ENCODE assay signal across 8 cellular contexts in the genomic region with DNA sequence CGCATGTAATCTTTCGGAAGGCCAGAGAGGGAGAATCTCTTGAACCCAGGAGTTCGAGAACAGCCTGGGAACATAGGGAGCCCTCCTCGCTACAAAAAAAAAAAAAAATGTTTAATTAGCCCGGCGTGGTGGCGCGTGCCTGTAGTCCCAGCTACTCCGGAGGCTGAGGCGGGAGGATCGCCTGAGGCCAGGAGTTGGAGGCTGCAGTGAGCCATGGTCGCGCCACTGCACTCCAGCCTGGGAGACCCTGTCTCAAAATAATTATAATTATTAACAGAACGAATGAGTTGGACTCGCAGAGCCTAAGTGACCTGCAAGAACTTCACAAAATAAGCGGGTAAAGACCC. TPM values are rescaled to one million over a fixed set of nuclear protein-coding genes. Genes with fewer than 3 reads are reported as not detected.
DNase-seq lines count a peak whose midpoint lies in the region; ATAC-seq and TF ChIP-seq lines count a peak whose summit lies in the region.

No MANE protein-coding gene starts in this region.

- no peak for DNase-seq in T-helper 2 cell treated with Interferon-gamma antibody and Interleukin-4, amounts not matched to agents 5 μg/mL and 100 μg/mL, for 36 hours (ENCODE audit: low spot score)
- DNase-seq in T-helper 2 cell (no peak), kidney epithelial cell (ENCODE audit: low read depth) (no peak), testis (no peak), ACHN (no peak), medulla oblongata (ENCODE audit: extremely low spot score) (no peak)

- peak overlapping the region; percentile 91 for H3K4me3 Mint-ChIP-seq in T-helper 2 cell treated with Interferon-gamma antibody and Interleukin-4, amounts not matched to agents 5 μg/mL and 100 μg/mL, for 36 hours
- H3K4me3 Mint-ChIP-seq in activated naive CD8-positive, alpha-beta T cell: peak overlapping the region; percentile 90

- no peaks in the 10 kb centered on the region for H3K36me3 ChIP-seq in kidney epithelial cell (ENCODE audit: control insufficient read depth, insufficient read depth, low read length)
- no peaks in the 10 kb centered on the region for H3K36me3 ChIP-seq in testis (ENCODE audit: low read depth, missing control alignments)

- H3K27ac Mint-ChIP-seq in T-helper 2 cell treated with Interferon-gamma antibody and Interleukin-4, amounts not matched to agents 5 μg/mL and 100 μg/mL, for 36 hours: peak overlapping the region; percentile 73
- peak overlapping the region; percentile 85 for H3K27ac Mint-ChIP-seq in activated naive CD8-positive, alpha-beta T cell

- no peak for TF ChIP-seq POLR2A in testis (IDR thresholded peaks at IDR 0.05)

- H3K9me3 Mint-ChIP-seq in T-helper 2 cell treated with Interferon-gamma antibody and Interleukin-4, amounts not matched to agents 5 μg/mL and 100 μg/mL, for 36 hours: no peaks in the 10 kb centered on the region
- no peaks in the 10 kb centered on the region for H3K9me3 Mint-ChIP-seq in activated naive CD8-positive, alpha-beta T cell (ENCODE audit: low read depth)

- no peaks in the 10 kb centered on the region for H3K27me3 Mint-ChIP-seq in T-helper 2 cell treated with Interferon-gamma antibody and Interleukin-4, amounts not matched to agents 5 μg/mL and 100 μg/mL, for 36 hours (ENCODE audit: low read depth)
- H3K27me3 Mint-ChIP-seq in activated naive CD8-positive, alpha-beta T cell: no peaks in the 10 kb centered on the region

- peaks cover 4% of the 10 kb centered on the region for H3K4me1 Mint-ChIP-seq in T-helper 2 cell treated with Interferon-gamma antibody and Interleukin-4, amounts not matched to agents 5 μg/mL and 100 μg/mL, for 36 hours (ENCODE audit: low read depth)
- peaks cover 8% of the 10 kb centered on the region for H3K4me1 Mint-ChIP-seq in activated naive CD8-positive, alpha-beta T cell (ENCODE audit: low read depth)

- WGBS in testis, 2 donors: 33 to 38% methylated on average over 16 of the region's 16 CpGs

- H3K4me3 ChIP-seq in kidney epithelial cell (ENCODE audit: low read depth, low read length) (peak overlapping the region; percentile 82), testis (peak overlapping the region; percentile 82 to 88)

- H3K27ac ChIP-seq in testis: peak overlapping the region; percentile 88 to 91

- intact Hi-C loops in testis (cut with DNase I; ENCODE audit: low total_unique reads): no loop called here

- no peak for ATAC-seq in GM21717 (IDR thresholded peaks at IDR 0.05; ENCODE audit: unreplicated experiment)

- no peak for TF ChIP-seq CTCF in kidney epithelial cell (IDR thresholded peaks at IDR 0.05; ENCODE audit: insufficient read depth, low read length, poor library complexity, severe bottlenecking)
- TF ChIP-seq CTCF in testis (IDR thresholded peaks at IDR 0.05): no peak

- no peaks in the 10 kb centered on the region for H3K9me3 ChIP-seq in testis

- in situ Hi-C loops in ACHN (cut with HindIII; ENCODE audit: low pct_ligation_motif_present, low pct_unique_long_range_greater_than_20kb, low sequenced_read_pairs): no loop called here

- H3K36me3 Mint-ChIP-seq in T-helper 2 cell treated with Interferon-gamma antibody and Interleukin-4, amounts not matched to agents 5 μg/mL and 100 μg/mL, for 36 hours (ENCODE audit: low read depth): peaks cover 14% of the 10 kb centered on the region
- peaks cover 2% of the 10 kb centered on the region for H3K36me3 Mint-ChIP-seq in activated naive CD8-positive, alpha-beta T cell

- H3K4me1 ChIP-seq in testis: no peaks in the 10 kb centered on the region

- no peaks in the 10 kb centered on the region for H3K27me3 ChIP-seq in kidney epithelial cell (ENCODE audit: control insufficient read depth, insufficient read depth, low read length)
- H3K27me3 ChIP-seq in testis: no peaks in the 10 kb centered on the region

RNA-seq across cellular contexts. Expression of a gene that starts 0.8 kb away (rescaled TPM):
- total RNA-seq in kidney epithelial cell (9.2 and 13.3 TPM in 2 replicates), testis (10 to 100 TPM; 15.7 to 23.2 TPM)
- polyA plus RNA-seq in testis (ENCODE audit: insufficient read depth, low read depth, low replicate concordance): 15.9 TPM

RNA-seq across cellular contexts. Expression of a gene that starts 17.6 kb away (rescaled TPM):
- total RNA-seq in kidney epithelial cell (2.6 and 3.8 TPM in 2 replicates), testis (10 to 100 TPM; 26.3 to 29.1 TPM)
- polyA plus RNA-seq in testis (ENCODE audit: insufficient read depth, low read depth, low replicate concordance): 19.7 TPM

RNA-seq across cellular contexts. Expression of a gene that starts 46.1 kb away (rescaled TPM):
- 384 and 433 TPM in 2 replicates for total RNA-seq in kidney epithelial cell
- 100 to 1,000 TPM; 175 to 193 TPM for total RNA-seq in testis
- 280 TPM for polyA plus RNA-seq in testis (ENCODE audit: insufficient read depth, low read depth, low replicate concordance)

RNA-seq across cellular contexts. Expression of a gene that starts 46.3 kb away (rescaled TPM):
- total RNA-seq in kidney epithelial cell: 49.2 and 53.0 TPM in 2 replicates
- total RNA-seq in testis: 10 to 100 TPM; 50.7 to 54.9 TPM
- 47.3 TPM for polyA plus RNA-seq in testis (ENCODE audit: insufficient read depth, low read depth, low replicate concordance)
